ENCODE assay signal across 34 cellular contexts in genomic region chr6:47598367-47598766, GRCh38.
"Had no signal": no experiment of that assay in that cellular context is flagged by ENCODE, and none has a peak within 500 bp of the region (broad histone marks: within the 10 kb centered on the region; RNA-seq: fewer than 3 reads in every experiment).

No MANE protein-coding gene starts in this region.

- H3K4me3 ChIP-seq: MG63 had no signal

- H3K9me3 ChIP-seq: MG63 had no signal

- H3K27me3 ChIP-seq: MG63 had no signal

- DNase-seq: Karpas-422, Kasumi-1, MG63, MM.1S, MV-4-11, NCI-H1048, NCI-H1092, NCI-H1092 treated with DMSO at 0.1 percent for 48 hours, NCI-H1105, NCI-H1105 treated with DMSO at 0.1 percent for 48 hours, NCI-H1417, NCI-H1417 treated with DMSO at 0.1 percent for 48 hours, NCI-H1436, NCI-H1436 treated with DMSO at 0.1 percent for 48 hours, NCI-H146, NCI-H1694, NCI-H1694 treated with DMSO at 0.1 percent for 48 hours, NCI-H187, NCI-H187 treated with DMSO at 0.1 percent for 48 hours, NCI-H1930, NCI-H2029, NCI-H2029 treated with DMSO at 0.1 percent for 48 hours, NCI-H2081, NCI-H2081 treated with DMSO at 0.1 percent for 48 hours, NCI-H2107, NCI-H2171, NCI-H2171 treated with DMSO at 0.1 percent for 48 hours, NCI-H2227 treated with DMSO at 0.1 percent for 48 hours, NCI-H226, NCI-H345, NCI-H446, NCI-H446 treated with DMSO at 0.1 percent for 48 hours, NCI-H510A, NCI-H510A treated with DMSO at 0.1 percent for 48 hours had no signal
